In the genomic region with DNA sequence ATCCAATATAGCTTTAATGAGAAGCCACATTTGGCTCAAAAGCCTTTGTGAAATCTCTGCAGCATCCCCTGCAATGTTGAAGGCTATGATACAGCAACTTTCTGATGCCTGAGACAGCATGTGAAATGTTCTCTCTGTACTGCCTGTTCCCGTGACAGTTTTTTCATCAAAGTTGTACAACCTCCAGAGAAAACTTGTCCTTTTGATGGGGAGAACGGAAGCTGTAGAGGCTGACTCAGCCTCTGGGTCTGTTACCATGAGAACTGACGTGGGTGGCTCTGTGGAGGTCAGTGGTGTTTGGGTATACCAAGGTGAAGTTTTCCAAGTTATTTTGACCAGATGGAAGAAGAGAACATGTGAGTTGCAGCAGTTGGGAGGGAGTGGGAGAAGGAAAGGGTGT, we compare ENCODE assay signal across 1 cellular context.
TF ChIP-seq lines count a peak whose summit lies in the region.

No MANE protein-coding gene starts in this region.

TF ChIP-seq in endothelial cell of umbilical vein, 7 proteins besides CTCF, POLR2A, EP300 and RAD21 (continued from another document):
- TF ChIP-seq JUN (IDR thresholded peaks at IDR 0.05; ENCODE audit: borderline replicate concordance, insufficient read depth, insufficient read length, low read depth) (no peak), POLR2AphosphoS5 (IDR thresholded peaks at IDR 0.05; ENCODE audit: insufficient read depth, low read depth, low read length) (no peak)
